ENCODE assay signal across 1 cellular context in the genomic region with DNA sequence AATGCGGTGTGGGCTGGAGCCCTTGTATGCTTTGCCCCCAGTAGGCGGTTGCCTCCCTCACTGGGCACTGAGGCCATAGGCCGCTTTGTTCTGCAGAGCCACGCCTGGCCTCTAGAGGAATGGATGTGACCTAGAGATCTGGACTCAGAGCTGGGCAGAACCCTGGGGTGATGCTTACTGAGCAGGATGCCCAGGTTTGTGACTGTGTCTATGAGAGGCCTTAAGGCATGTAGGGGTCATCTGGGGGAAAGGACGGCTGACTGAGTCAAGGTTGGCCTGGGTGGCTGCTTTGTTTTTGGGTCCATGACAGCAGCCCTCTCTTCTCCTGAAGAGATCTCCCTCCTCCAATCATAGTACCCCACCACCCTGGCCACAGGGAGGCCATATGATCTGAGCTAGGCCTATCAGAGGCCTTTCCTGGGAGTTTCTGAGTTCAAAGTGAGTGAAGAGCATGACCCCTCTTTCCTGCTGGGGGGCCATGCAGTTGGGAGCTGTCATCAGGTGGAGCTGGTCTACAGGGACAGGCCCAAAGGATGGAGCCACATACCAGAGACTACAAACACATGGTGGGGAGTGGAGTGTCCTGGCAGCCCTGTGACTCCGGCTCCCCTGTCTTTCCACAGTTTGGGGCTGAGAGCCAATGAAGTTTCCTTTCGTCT.
A peak's percentile ranks its signal among the peaks of the same experiment; 100 is the strongest.
TF ChIP-seq lines count a peak whose summit lies in the region.

No MANE protein-coding gene starts in this region.

TF ChIP-seq in HepG2, 621 proteins besides CTCF, POLR2A, EP300 and RAD21 (continued from another document and continues in another):
- TF ChIP-seq BRF2 (CRISPR knock-in tag; IDR thresholded peaks at IDR 0.05) (no peak), ZFY (CRISPR knock-in tag; IDR thresholded peaks at IDR 0.05) (peak; percentile 62), ZNF142 (CRISPR knock-in tag; IDR thresholded peaks at IDR 0.05) (no peak; the same call in 1 of the 2 replicates), ZNF124 (CRISPR knock-in tag; IDR thresholded peaks at IDR 0.05) (0 out of 2 replicates have a peak, but pooled peaks have one; percentile 15), FOXA1 (IDR thresholded peaks at IDR 0.05) (no peak), FOXA1 (CRISPR knock-in tag; IDR thresholded peaks at IDR 0.05) (no peak), ZNF780A (CRISPR knock-in tag; IDR thresholded peaks at IDR 0.05) (no peak), KDM4B (CRISPR knock-in tag; IDR thresholded peaks at IDR 0.05) (peak; percentile 14; the same call in 1 of the 2 replicates), ZNF138 (CRISPR knock-in tag; IDR thresholded peaks at IDR 0.05; ENCODE audit: low read depth) (no peak), ZNF616 (CRISPR knock-in tag; IDR thresholded peaks at IDR 0.05; ENCODE audit: low read depth) (no peak), SOX5 (CRISPR knock-in tag; IDR thresholded peaks at IDR 0.05; ENCODE audit: borderline replicate concordance) (no peak), XBP1 (CRISPR knock-in tag; IDR thresholded peaks at IDR 0.05) (no peak), ZNF337 (CRISPR knock-in tag; IDR thresholded peaks at IDR 0.05; ENCODE audit: borderline replicate concordance, low read depth) (no peak), ETV6 (CRISPR knock-in tag; conservative IDR thresholded peaks at IDR 0.05) (no peak), HNF1B (CRISPR knock-in tag; IDR thresholded peaks at IDR 0.05) (peak; percentile 34; the same call in 1 of the 2 replicates), ZNF841 (CRISPR knock-in tag; IDR thresholded peaks at IDR 0.05; ENCODE audit: borderline replicate concordance) (no peak), THAP11 (CRISPR knock-in tag; IDR thresholded peaks at IDR 0.05) (no peak; the same call in 1 of the 2 replicates), ZNF614 (CRISPR knock-in tag; IDR thresholded peaks at IDR 0.05; ENCODE audit: borderline replicate concordance) (no peak), U2AF2 (IDR thresholded peaks at IDR 0.05; ENCODE audit: low read depth, low read length) (no peak), MYC (CRISPR knock-in tag; IDR thresholded peaks at IDR 0.05; ENCODE audit: borderline replicate concordance) (no peak; the same call in 1 of the 2 replicates), MTF1 (CRISPR knock-in tag; IDR thresholded peaks at IDR 0.05) (no peak), ZKSCAN5 (CRISPR knock-in tag; IDR thresholded peaks at IDR 0.05) (no peak)
- TF ChIP-seq, protein P1, sequence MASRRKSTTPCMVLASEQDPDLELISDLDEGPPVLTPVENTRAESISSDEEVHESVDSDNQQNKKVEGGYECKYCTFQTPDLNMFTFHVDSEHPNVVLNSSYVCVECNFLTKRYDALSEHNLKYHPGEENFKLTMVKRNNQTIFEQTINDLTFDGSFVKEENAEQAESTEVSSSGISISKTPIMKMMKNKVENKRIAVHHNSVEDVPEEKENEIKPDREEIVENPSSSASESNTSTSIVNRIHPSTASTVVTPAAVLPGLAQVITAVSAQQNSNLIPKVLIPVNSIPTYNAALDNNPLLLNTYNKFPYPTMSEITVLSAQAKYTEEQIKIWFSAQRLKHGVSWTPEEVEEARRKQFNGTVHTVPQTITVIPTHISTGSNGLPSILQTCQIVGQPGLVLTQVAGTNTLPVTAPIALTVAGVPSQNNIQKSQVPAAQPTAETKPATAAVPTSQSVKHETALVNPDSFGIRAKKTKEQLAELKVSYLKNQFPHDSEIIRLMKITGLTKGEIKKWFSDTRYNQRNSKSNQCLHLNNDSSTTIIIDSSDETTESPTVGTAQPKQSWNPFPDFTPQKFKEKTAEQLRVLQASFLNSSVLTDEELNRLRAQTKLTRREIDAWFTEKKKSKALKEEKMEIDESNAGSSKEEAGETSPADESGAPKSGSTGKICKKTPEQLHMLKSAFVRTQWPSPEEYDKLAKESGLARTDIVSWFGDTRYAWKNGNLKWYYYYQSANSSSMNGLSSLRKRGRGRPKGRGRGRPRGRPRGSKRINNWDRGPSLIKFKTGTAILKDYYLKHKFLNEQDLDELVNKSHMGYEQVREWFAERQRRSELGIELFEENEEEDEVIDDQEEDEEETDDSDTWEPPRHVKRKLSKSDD (CRISPR knock-in tag; IDR thresholded peaks at IDR 0.05; ENCODE audit: low read depth): no peak
- TF ChIP-seq, protein P2, sequence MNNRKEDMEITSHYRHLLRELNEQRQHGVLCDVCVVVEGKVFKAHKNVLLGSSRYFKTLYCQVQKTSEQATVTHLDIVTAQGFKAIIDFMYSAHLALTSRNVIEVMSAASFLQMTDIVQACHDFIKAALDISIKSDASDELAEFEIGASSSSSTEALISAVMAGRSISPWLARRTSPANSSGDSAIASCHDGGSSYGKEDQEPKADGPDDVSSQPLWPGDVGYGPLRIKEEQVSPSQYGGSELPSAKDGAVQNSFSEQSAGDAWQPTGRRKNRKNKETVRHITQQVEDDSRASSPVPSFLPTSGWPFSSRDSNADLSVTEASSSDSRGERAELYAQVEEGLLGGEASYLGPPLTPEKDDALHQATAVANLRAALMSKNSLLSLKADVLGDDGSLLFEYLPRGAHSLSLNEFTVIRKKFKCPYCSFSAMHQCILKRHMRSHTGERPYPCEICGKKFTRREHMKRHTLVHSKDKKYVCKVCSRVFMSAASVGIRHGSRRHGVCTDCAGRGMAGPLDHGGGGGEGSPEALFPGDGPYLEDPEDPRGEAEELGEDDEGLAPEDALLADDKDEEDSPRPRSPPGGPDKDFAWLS (CRISPR knock-in tag; IDR thresholded peaks at IDR 0.05; ENCODE audit: borderline replicate concordance): no peak
- TF ChIP-seq, protein P3, sequence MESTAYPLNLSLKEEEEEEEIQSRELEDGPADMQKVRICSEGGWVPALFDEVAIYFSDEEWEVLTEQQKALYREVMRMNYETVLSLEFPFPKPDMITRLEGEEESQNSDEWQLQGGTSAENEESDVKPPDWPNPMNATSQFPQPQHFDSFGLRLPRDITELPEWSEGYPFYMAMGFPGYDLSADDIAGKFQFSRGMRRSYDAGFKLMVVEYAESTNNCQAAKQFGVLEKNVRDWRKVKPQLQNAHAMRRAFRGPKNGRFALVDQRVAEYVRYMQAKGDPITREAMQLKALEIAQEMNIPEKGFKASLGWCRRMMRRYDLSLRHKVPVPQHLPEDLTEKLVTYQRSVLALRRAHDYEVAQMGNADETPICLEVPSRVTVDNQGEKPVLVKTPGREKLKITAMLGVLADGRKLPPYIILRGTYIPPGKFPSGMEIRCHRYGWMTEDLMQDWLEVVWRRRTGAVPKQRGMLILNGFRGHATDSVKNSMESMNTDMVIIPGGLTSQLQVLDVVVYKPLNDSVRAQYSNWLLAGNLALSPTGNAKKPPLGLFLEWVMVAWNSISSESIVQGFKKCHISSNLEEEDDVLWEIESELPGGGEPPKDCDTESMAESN (CRISPR knock-in tag; conservative IDR thresholded peaks at IDR 0.05): 0 out of 2 replicates have a peak, but pooled peaks have one; percentile 27
- TF ChIP-seq, protein P4, sequence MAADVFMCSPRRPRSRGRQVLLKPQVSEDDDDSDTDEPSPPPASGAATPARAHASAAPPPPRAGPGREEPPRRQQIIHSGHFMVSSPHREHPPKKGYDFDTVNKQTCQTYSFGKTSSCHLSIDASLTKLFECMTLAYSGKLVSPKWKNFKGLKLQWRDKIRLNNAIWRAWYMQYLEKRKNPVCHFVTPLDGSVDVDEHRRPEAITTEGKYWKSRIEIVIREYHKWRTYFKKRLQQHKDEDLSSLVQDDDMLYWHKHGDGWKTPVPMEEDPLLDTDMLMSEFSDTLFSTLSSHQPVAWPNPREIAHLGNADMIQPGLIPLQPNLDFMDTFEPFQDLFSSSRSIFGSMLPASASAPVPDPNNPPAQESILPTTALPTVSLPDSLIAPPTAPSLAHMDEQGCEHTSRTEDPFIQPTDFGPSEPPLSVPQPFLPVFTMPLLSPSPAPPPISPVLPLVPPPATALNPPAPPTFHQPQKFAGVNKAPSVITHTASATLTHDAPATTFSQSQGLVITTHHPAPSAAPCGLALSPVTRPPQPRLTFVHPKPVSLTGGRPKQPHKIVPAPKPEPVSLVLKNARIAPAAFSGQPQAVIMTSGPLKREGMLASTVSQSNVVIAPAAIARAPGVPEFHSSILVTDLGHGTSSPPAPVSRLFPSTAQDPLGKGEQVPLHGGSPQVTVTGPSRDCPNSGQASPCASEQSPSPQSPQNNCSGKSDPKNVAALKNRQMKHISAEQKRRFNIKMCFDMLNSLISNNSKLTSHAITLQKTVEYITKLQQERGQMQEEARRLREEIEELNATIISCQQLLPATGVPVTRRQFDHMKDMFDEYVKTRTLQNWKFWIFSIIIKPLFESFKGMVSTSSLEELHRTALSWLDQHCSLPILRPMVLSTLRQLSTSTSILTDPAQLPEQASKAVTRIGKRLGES (CRISPR knock-in tag; IDR thresholded peaks at IDR 0.05; ENCODE audit: borderline replicate concordance): no peak
- TF ChIP-seq, protein P5, sequence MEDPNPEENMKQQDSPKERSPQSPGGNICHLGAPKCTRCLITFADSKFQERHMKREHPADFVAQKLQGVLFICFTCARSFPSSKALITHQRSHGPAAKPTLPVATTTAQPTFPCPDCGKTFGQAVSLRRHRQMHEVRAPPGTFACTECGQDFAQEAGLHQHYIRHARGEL (CRISPR knock-in tag; IDR thresholded peaks at IDR 0.05): no peak
- TF ChIP-seq, protein P6, sequence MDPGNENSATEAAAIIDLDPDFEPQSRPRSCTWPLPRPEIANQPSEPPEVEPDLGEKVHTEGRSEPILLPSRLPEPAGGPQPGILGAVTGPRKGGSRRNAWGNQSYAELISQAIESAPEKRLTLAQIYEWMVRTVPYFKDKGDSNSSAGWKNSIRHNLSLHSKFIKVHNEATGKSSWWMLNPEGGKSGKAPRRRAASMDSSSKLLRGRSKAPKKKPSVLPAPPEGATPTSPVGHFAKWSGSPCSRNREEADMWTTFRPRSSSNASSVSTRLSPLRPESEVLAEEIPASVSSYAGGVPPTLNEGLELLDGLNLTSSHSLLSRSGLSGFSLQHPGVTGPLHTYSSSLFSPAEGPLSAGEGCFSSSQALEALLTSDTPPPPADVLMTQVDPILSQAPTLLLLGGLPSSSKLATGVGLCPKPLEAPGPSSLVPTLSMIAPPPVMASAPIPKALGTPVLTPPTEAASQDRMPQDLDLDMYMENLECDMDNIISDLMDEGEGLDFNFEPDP (CRISPR knock-in tag; conservative IDR thresholded peaks at IDR 0.05): no peak
- TF ChIP-seq, protein P7, sequence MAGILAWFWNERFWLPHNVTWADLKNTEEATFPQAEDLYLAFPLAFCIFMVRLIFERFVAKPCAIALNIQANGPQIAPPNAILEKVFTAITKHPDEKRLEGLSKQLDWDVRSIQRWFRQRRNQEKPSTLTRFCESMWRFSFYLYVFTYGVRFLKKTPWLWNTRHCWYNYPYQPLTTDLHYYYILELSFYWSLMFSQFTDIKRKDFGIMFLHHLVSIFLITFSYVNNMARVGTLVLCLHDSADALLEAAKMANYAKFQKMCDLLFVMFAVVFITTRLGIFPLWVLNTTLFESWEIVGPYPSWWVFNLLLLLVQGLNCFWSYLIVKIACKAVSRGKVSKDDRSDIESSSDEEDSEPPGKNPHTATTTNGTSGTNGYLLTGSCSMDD (CRISPR knock-in tag; IDR thresholded peaks at IDR 0.05): no peak
- TF ChIP-seq, protein P8, sequence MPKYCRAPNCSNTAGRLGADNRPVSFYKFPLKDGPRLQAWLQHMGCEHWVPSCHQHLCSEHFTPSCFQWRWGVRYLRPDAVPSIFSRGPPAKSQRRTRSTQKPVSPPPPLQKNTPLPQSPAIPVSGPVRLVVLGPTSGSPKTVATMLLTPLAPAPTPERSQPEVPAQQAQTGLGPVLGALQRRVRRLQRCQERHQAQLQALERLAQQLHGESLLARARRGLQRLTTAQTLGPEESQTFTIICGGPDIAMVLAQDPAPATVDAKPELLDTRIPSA (CRISPR knock-in tag; IDR thresholded peaks at IDR 0.05; ENCODE audit: borderline replicate concordance): no peak
